ENCODE assay signal across 22 cellular contexts in genomic region chrX:150761176-150761818, GRCh38.
"Had no signal": no experiment of that assay in that cellular context is flagged by ENCODE, and none has a peak within 500 bp of the region (broad histone marks: within the 10 kb centered on the region; RNA-seq: fewer than 3 reads in every experiment).

No MANE protein-coding gene starts in this region.

- FAIRE-seq: frontal cortex had no signal

- H3K4me1 ChIP-seq: heart right ventricle, left ventricle myocardium inferior, parathyroid adenoma, suprapubic skin had no signal

- H3K27me3 ChIP-seq: heart right ventricle, suprapubic skin had no signal

- H3K27ac ChIP-seq: heart right ventricle, left ventricle myocardium inferior, parathyroid adenoma, suprapubic skin had no signal

- H3K4me3 ChIP-seq: heart right ventricle, left ventricle myocardium inferior, suprapubic skin had no signal

- H3K9me3 ChIP-seq: heart right ventricle, left ventricle myocardium inferior, suprapubic skin had no signal

- H3K79me2 ChIP-seq: parathyroid adenoma had no signal

- H3K36me3 ChIP-seq: left ventricle myocardium inferior had no signal

- DNase-seq: activated CD4-positive, alpha-beta memory T cell treated with anti-CD3 and anti-CD28 coated beads for 36 hours; activated CD4-positive, alpha-beta T cell treated with anti-CD3 and anti-CD28 coated beads for 1 hour; activated gamma-delta T cell; activated naive CD8-positive, alpha-beta T cell treated with anti-CD3 and anti-CD28 coated beads, Interleukin-2, amount 10 ng/mL, durations not matched to agents 7 days and 5 days; activated T-cell treated with anti-CD3 and anti-CD28 coated beads, Interleukin-2, amount 50 U/mL, for 72 hours; aorta; cerebellar nuclear complex; effector memory CD4-positive, alpha-beta T cell; heart right ventricle; left ventricle myocardium inferior; naive thymus-derived CD8-positive, alpha-beta T cell; retina; stimulated activated CD4-positive, alpha-beta T cell treated with anti-CD3 and anti-CD28 coated beads, Interleukin-15, amount 100 ng/mL, for 24 hours; stimulated activated CD4-positive, alpha-beta T cell treated with anti-CD3 and anti-CD28 coated beads, Interleukin-4, amount 100 ng/mL, for 1 hour; stimulated activated naive CD4-positive, alpha-beta T cell; T-helper 1 cell; T1000; trophoblast cell had no signal

- ATAC-seq: heart right ventricle; naive thymus-derived CD8-positive, alpha-beta T cell; SK-N-SH treated with all-trans-retinoic acid at 6 μM for 48 hours had no signal

- H2AFZ ChIP-seq: parathyroid adenoma had no signal

- H3K9ac ChIP-seq: parathyroid adenoma had no signal
